16 cellular contexts compared by ENCODE assay signal in genomic region chr3:158718490-158719170, GRCh38. TPM values are rescaled to one million over a fixed set of nuclear protein-coding genes. Genes with fewer than 3 reads are reported as not detected.
DNase-seq lines count a peak whose midpoint lies in the region; ATAC-seq, FAIRE-seq and TF ChIP-seq lines count a peak whose summit lies in the region.
"Had no signal": no experiment of that assay in that cellular context is flagged by ENCODE, and none has a peak within 500 bp of the region (broad histone marks: within the 10 kb centered on the region; RNA-seq: fewer than 3 reads in every experiment).

No MANE protein-coding gene starts in this region.

- in situ Hi-C loops in G401 (cut with HindIII; ENCODE audit: low sequenced_read_pairs), result loop anchor here (10.0 kb wide), 1 partner anchor 86 kb away; the partner anchor contains the start of gene MFSD1

- peak; percentile 96 for FAIRE-seq in RCC 7860 (lab: Jason Lieb, UNC)
- FAIRE-seq: H1, keratinocyte had no signal

- DNase-seq in G401 (ENCODE audit: low spot score) (peak; percentile 53), RCC 7860 (ENCODE audit: low spot score) (peak; percentile 95), epithelial cell of proximal tubule (ENCODE audit: low read depth) (peak; percentile 47), pulmonary artery endothelial cell (ENCODE audit: low read depth, low spot score) (peak; percentile 84), NCI-H774 (lab: John Stamatoyannopoulos, UW) (no peak)
- DNase-seq: effector CD8-positive, alpha-beta T cell; NCI-H1417; occipital lobe; WERI-Rb-1 had no signal

- no peak overlapping the region for H3K4me3 ChIP-seq in epithelial cell of proximal tubule (ENCODE audit: low read depth, low read length)
- H3K4me3 ChIP-seq: tibial nerve had no signal

- ATAC-seq in HG03108 (IDR thresholded peaks at IDR 0.05; ENCODE audit: unreplicated experiment) (no peak), GM18907 (IDR thresholded peaks at IDR 0.05; ENCODE audit: unreplicated experiment) (no peak), GM21737 (IDR thresholded peaks at IDR 0.05; ENCODE audit: unreplicated experiment) (no peak)
- ATAC-seq: activated T-helper 17 cell treated with anti-CD3 and anti-CD28 coated beads, Interleukin-2, amount 50 U/mL, for 72 hours had no signal

- TF ChIP-seq CTCF in epithelial cell of proximal tubule (conservative IDR thresholded peaks at IDR 0.05; ENCODE audit: low read depth, low read length), result no peak

RNA-seq across cellular contexts. Expression of gene RARRES1, which starts 13.6 kb away (rescaled TPM):
- not detected in 2 replicates for total RNA-seq in G401 (2014; rRNA removed; shearing (Covaris generic))
- total RNA-seq in epithelial cell of proximal tubule (9.8 and 10.4 TPM in 2 replicates), pulmonary artery endothelial cell (2.4 and 4.9 TPM in 2 replicates)
- total RNA-seq: activated T-helper 17 cell treated with anti-CD3 and anti-CD28 coated beads, Interleukin-2, amount 50 U/mL, for 72 hours had no signal

RNA-seq across cellular contexts. Expression of gene LXN, which starts 46.2 kb away (rescaled TPM):
- not detected in 2 replicates for total RNA-seq in G401 (2014; rRNA removed; shearing (Covaris generic))
- total RNA-seq in epithelial cell of proximal tubule, result 13.3 and 14.4 TPM in 2 replicates
- 161 and 179 TPM in 2 replicates for total RNA-seq in pulmonary artery endothelial cell

Comparison
In these comparisons a context has a peak if more than half of its experiments do, and no peak if none do; other contexts are left out.
1. RNA of gene LXN, which starts 46.2 kb away (total RNA-seq): 161 to 179 TPM in pulmonary artery endothelial cell and 13.3 to 14.4 TPM in epithelial cell of proximal tubule; not detected in G401; every median in the first group is over 10 times any median in the second.